ENCODE assay signal across 22 cellular contexts in genomic region chr5:133249593-133249992, GRCh38.
A peak's percentile ranks its signal among the peaks of the same experiment; 100 is the strongest.
DNase-seq lines count a peak whose midpoint lies in the region; ATAC-seq, FAIRE-seq and TF ChIP-seq lines count a peak whose summit lies in the region.
"Had no signal": no experiment of that assay in that cellular context is flagged by ENCODE, and none has a peak within 500 bp of the region (broad histone marks: within the 10 kb centered on the region; RNA-seq: fewer than 3 reads in every experiment).

No MANE protein-coding gene starts in this region.

- H3K27me3 ChIP-seq in K562 (ENCODE audit: control insufficient read depth in 2 of 2, insufficient read depth in 2 of 2, low read length in 2 of 2): peaks cover 22 to 33% of the 10 kb centered on the region in 2 experiments; a peak in 4 of 5 replicates
- no peaks in the 10 kb centered on the region for H3K27me3 ChIP-seq in lower lobe of right lung (ENCODE audit: low read depth)
- H3K27me3 ChIP-seq in testis: no peaks in the 10 kb centered on the region
- H3K27me3 ChIP-seq: SJSA1 had no signal

- no peaks in the 10 kb centered on the region for H3K4me1 Mint-ChIP-seq in progenitor cell of endocrine pancreas (ENCODE audit: low read depth)

- peak overlapping the region; percentile 60 for H3K4me2 ChIP-seq in K562 (ENCODE audit: insufficient read depth, low read length)

- H3K9me3 ChIP-seq in K562 (replicated peaks; ENCODE audit: control insufficient read depth, insufficient read depth, low read depth, low read length) (no peaks in the 10 kb centered on the region), lower lobe of right lung (no peaks in the 10 kb centered on the region), testis (no peaks in the 10 kb centered on the region)
- H3K9me3 ChIP-seq: SJSA1 had no signal

- H3K27ac Mint-ChIP-seq in progenitor cell of endocrine pancreas: no peak overlapping the region
- H3K27ac Mint-ChIP-seq: B cell had no signal

- no peaks in the 10 kb centered on the region for H3K27me3 Mint-ChIP-seq in progenitor cell of endocrine pancreas
- H3K27me3 Mint-ChIP-seq: CD4-positive, alpha-beta memory T cell had no signal

- no TSS peak for BruUV-seq in K562 (replicated peaks; lab: Mats Ljungman, UMichigan)

- no peak for TF ChIP-seq CTCF in LNCaP clone FGC (IDR thresholded peaks at IDR 0.05; ENCODE audit: control insufficient read depth, extremely low read depth, insufficient read depth)
- TF ChIP-seq CTCF in K562 (IDR thresholded peaks at IDR 0.05 in 2 of 3, conservative IDR thresholded peaks at IDR 0.05 in 1 of 3; ENCODE audit: insufficient read depth in 2 of 3, low read depth in 1 of 3, low read length in 3 of 3): no peak
- no peak for TF ChIP-seq CTCF in lower lobe of right lung (IDR thresholded peaks at IDR 0.05)
- no peak for TF ChIP-seq CTCF in progenitor cell of endocrine pancreas (IDR thresholded peaks at IDR 0.05; ENCODE audit: unreplicated experiment)
- no peak for TF ChIP-seq CTCF in testis (IDR thresholded peaks at IDR 0.05)

- intact Hi-C loops in K562 (cut with micrococcal nuclease) (no loop called here), lower lobe of right lung (cut with DNase I) (no loop called here), testis (cut with DNase I; ENCODE audit: low total_unique reads) (no loop called here)

- in situ Hi-C loops in K562 (cut with MboI): loop anchor here (5.0 kb wide), 1 partner anchor 127 kb away; no protein-coding TSS in a partner anchor

- H3K9me3 Mint-ChIP-seq in progenitor cell of endocrine pancreas (ENCODE audit: low read depth): no peaks in the 10 kb centered on the region
- H3K9me3 Mint-ChIP-seq: CD4-positive, alpha-beta memory T cell had no signal

- no peak overlapping the region for H3K4me3 Mint-ChIP-seq in progenitor cell of endocrine pancreas (ENCODE audit: low read depth)
- H3K4me3 Mint-ChIP-seq: B cell; CD4-positive, alpha-beta memory T cell had no signal

- POLR2A ChIA-PET in K562 (lab: Yijun Ruan, JAX): interaction anchor here (0.8 to 3.0 kb wide), 3 partner anchors 9 to 17 kb away, joined by 3 to 24 read pairs (median 3); no protein-coding TSS in a partner anchor

- peaks cover 3% of the 10 kb centered on the region for H3K9me1 ChIP-seq in K562 (ENCODE audit: control insufficient read depth, insufficient read depth, low read length)

- DNase-seq in DMS53 (lab: John Stamatoyannopoulos, UW) (peak; percentile 67), LNCaP clone FGC (ENCODE audit: low read depth) (peak; percentile 27), K562 (ENCODE audit: extremely low read depth in 1 of 4, low spot score in 3 of 4) (peak in 3 of 4 experiments; percentile 20 to 70 (median 35)), lower lobe of right lung (peak; percentile 18), progenitor cell of endocrine pancreas (ENCODE audit: low spot score, unreplicated experiment) (no peak), testis (no peak), DMS 273 treated with DMSO at 0.1 percent for 48 hours (lab: John Stamatoyannopoulos, UW) (no peak), iPS-NIHi7 (ENCODE audit: extremely low spot score) (no peak)
- DNase-seq: Calu3; CD4-positive, alpha-beta memory T cell; GF-D8; NCI-H1048; NCI-H1436 treated with DMSO at 0.1 percent for 48 hours; NCI-H2081; NCI-H2227 treated with DMSO at 0.1 percent for 48 hours; NCI-H526 had no signal

- WGBS in K562 (ENCODE audit: insufficient coverage, low coverage, missing lambda C conversion rate): 3% methylated on average over 5 of the region's 6 CpGs
- WGBS in testis, 2 donors: 77 to 79% methylated on average over 5 to 6 of the region's 6 CpGs

- H4K20me1 ChIP-seq in K562 (replicated peaks; ENCODE audit: control insufficient read depth, insufficient read depth, low read length): 0 out of 2 replicates have a peak, but pooled peaks cover 14% of the 10 kb centered on the region

- no peaks in the 10 kb centered on the region for H3K36me3 Mint-ChIP-seq in progenitor cell of endocrine pancreas (ENCODE audit: insufficient read depth)
- H3K36me3 Mint-ChIP-seq: CD4-positive, alpha-beta memory T cell had no signal

- no peak for TF ChIP-seq RAD21 in K562 (CRISPR knock-in tag; conservative IDR thresholded peaks at IDR 0.05 in 1 of 2, IDR thresholded peaks at IDR 0.05 in 1 of 2)

- CTCF ChIA-PET in K562 (lab: Yijun Ruan, JAX; ENCODE audit: low intra/inter-chr PET ratio): interaction anchor here (4.0 kb wide), 1 partner anchor 137 kb away, joined by 69 read pairs; no protein-coding TSS in a partner anchor

- H3K36me3 ChIP-seq in K562 (ENCODE audit: control insufficient read depth, insufficient read depth, low read length): no peaks in the 10 kb centered on the region
- no peaks in the 10 kb centered on the region for H3K36me3 ChIP-seq in lower lobe of right lung
- H3K36me3 ChIP-seq in testis (ENCODE audit: low read depth, missing control alignments): no peaks in the 10 kb centered on the region
- H3K36me3 ChIP-seq: SJSA1 had no signal

- TF ChIP-seq POLR2A in K562 (conservative IDR thresholded peaks at IDR 0.05) (no peak), testis (IDR thresholded peaks at IDR 0.05) (no peak)

- peak overlapping the region in 1 of 2 experiments; percentile 58; a peak in 1 of 4 replicates for H3K9ac ChIP-seq in K562 (ENCODE audit: insufficient read depth in 1 of 2, low read depth in 2 of 2, low read length in 2 of 2)

- H3K27ac ChIP-seq in K562 (ENCODE audit: extremely low read depth, low read depth, low read length) (no peak overlapping the region), lower lobe of right lung (no peak overlapping the region), testis (no peak overlapping the region)
- H3K27ac ChIP-seq: SJSA1 had no signal

- no peak overlapping the region for H3K4me3 ChIP-seq in LNCaP clone FGC (ENCODE audit: low read depth, low read length)
- H3K4me3 ChIP-seq in K562: no peak overlapping the region
- no peak overlapping the region for H3K4me3 ChIP-seq in lower lobe of right lung
- H3K4me3 ChIP-seq in testis: no peak overlapping the region
- H3K4me3 ChIP-seq: SJSA1 had no signal

- peak; percentile 43 for ATAC-seq in K562
- ATAC-seq in lower lobe of right lung: no peak
- ATAC-seq: HCT116 had no signal

- no peaks in the 10 kb centered on the region for H3K79me2 ChIP-seq in K562 (ENCODE audit: control insufficient read depth, insufficient read depth, low read length)

- peak overlapping the region; percentile 67; the same call in 1 of the 2 replicates for H2AFZ ChIP-seq in K562 (ENCODE audit: low read depth, low read length)

- H3K4me1 ChIP-seq in K562 (replicated peaks in 1 of 2; ENCODE audit: control insufficient read depth in 2 of 2, insufficient read depth in 2 of 2, low read length in 2 of 2) (peaks cover 21 to 44% of the 10 kb centered on the region in 2 experiments), lower lobe of right lung (no peaks in the 10 kb centered on the region), testis (no peaks in the 10 kb centered on the region)

- FAIRE-seq in K562 (lab: Jason Lieb, UNC): peak; percentile 74
- FAIRE-seq: GM12891, GM18507, HTR-8/SVneo had no signal

- TF ChIP-seq EP300 in K562 (IDR thresholded peaks at IDR 0.05; ENCODE audit: low read length): no peak

TF ChIP-seq in K562, 482 proteins besides CTCF, POLR2A, EP300 and RAD21 (continues in another document):
- TF ChIP-seq MYC (IDR thresholded peaks at IDR 0.05; ENCODE audit: low read depth, low read length) (0 out of 2 replicates have a peak, but pooled peaks have one; percentile 13), MYC (CRISPR knock-in tag; IDR thresholded peaks at IDR 0.05; ENCODE audit: borderline replicate concordance, low read depth) (no peak), FOSL1 (tag; conservative IDR thresholded peaks at IDR 0.05) (peak; percentile 27; the same call in 1 of the 2 replicates), ZNF316 (IDR thresholded peaks at IDR 0.05) (peak; percentile 20; the same call in 1 of the 2 replicates), CBFA2T3 (IDR thresholded peaks at IDR 0.05) (peak; percentile 35), MEIS2 (IDR thresholded peaks at IDR 0.05; ENCODE audit: partially characterized antibody) (peak; percentile 41), CBFA2T2 (conservative IDR thresholded peaks at IDR 0.05) (0 out of 2 replicates have a peak, but pooled peaks have one; percentile 17), JUN (IDR thresholded peaks at IDR 0.05; ENCODE audit: borderline replicate concordance, low read depth, low read length) (0 out of 2 replicates have a peak, but pooled peaks have one; percentile 33), JUN (CRISPR knock-in tag; IDR thresholded peaks at IDR 0.05; ENCODE audit: borderline replicate concordance) (no peak)
- TF ChIP-seq, protein P1, sequence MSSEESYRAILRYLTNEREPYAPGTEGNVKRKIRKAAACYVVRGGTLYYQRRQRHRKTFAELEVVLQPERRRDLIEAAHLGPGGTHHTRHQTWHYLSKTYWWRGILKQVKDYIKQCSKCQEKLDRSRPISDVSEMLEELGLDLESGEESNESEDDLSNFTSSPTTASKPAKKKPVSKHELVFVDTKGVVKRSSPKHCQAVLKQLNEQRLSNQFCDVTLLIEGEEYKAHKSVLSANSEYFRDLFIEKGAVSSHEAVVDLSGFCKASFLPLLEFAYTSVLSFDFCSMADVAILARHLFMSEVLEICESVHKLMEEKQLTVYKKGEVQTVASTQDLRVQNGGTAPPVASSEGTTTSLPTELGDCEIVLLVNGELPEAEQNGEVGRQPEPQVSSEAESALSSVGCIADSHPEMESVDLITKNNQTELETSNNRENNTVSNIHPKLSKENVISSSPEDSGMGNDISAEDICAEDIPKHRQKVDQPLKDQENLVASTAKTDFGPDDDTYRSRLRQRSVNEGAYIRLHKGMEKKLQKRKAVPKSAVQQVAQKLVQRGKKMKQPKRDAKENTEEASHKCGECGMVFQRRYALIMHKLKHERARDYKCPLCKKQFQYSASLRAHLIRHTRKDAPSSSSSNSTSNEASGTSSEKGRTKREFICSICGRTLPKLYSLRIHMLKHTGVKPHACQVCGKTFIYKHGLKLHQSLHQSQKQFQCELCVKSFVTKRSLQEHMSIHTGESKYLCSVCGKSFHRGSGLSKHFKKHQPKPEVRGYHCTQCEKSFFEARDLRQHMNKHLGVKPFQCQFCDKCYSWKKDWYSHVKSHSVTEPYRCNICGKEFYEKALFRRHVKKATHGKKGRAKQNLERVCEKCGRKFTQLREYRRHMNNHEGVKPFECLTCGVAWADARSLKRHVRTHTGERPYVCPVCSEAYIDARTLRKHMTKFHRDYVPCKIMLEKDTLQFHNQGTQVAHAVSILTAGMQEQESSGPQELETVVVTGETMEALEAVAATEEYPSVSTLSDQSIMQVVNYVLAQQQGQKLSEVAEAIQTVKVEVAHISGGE (CRISPR knock-in tag; IDR thresholded peaks at IDR 0.05): peak in 1 of 3 experiments; percentile 62; a peak in 1 of 6 replicates
- TF ChIP-seq, protein P2, sequence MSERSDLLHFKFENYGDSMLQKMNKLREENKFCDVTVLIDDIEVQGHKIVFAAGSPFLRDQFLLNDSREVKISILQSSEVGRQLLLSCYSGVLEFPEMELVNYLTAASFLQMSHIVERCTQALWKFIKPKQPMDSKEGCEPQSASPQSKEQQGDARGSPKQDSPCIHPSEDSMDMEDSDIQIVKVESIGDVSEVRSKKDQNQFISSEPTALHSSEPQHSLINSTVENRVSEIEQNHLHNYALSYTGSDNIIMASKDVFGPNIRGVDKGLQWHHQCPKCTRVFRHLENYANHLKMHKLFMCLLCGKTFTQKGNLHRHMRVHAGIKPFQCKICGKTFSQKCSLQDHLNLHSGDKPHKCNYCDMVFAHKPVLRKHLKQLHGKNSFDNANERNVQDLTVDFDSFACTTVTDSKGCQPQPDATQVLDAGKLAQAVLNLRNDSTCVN (CRISPR knock-in tag; IDR thresholded peaks at IDR 0.05): no peak

Comparison
In these comparisons a context has a peak if more than half of its experiments do, and no peak if none do; other contexts are left out.
1. DNase-seq: peak in DMS53 (single experiment), LNCaP clone FGC (single experiment), K562 (3 of 4) and lower lobe of right lung (single experiment); none in progenitor cell of endocrine pancreas (single experiment), testis (single experiment), DMS 273 treated with DMSO at 0.1 percent for 48 hours (single experiment) and iPS-NIHi7 (single experiment).